ENCODE assay signal across 16 cellular contexts in the genomic region with DNA sequence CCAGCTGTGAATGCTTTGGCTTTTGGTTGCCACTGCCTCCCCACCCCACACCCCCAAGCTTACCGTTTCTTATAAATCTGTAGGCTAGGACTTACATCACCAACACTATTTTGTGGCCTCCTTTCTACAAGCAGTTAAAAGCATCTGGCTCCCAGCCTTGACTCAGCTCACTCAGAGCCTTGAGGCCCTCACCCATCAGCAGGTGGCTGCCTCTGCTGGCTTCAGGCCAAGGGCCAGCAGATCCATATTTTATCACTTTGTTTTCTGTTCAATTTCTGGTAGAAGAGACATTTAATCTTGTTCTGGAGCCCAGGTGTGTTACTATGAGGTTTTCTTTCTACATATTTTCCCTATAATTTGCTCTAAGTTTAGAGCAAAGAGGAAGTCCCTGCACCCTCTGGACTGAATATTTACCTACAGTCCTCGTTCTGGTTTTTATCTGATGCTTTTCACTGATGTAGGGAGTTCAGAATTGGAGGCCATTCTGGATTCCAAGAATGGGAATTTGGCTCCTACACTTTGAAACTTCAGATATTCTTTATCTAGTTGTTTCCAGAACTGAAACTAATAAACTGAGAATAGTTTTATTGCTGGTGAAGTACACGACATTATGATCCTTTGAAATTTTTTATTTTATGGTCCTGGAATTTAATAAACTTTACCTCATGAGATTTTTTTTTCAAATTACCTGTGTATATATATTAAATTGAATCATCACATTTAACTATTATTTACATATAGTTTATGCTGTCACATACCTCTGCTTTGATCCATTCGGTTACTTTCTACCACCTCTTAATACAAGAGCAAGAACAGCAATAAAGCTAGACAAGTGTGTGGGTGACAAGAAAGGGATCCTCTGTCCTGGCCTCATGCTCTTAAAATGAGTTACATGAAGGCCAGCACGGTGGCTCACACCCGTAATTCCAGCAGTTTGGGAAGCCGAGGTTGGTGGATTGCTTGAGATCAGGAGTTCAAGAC. TPM values are rescaled to one million over a fixed set of nuclear protein-coding genes. Genes with fewer than 3 reads are reported as not detected.
A peak's percentile ranks its signal among the peaks of the same experiment; 100 is the strongest.
DNase-seq lines count a peak whose midpoint lies in the region; ATAC-seq and TF ChIP-seq lines count a peak whose summit lies in the region.
"Had no signal": no experiment of that assay in that cellular context is flagged by ENCODE, and none has a peak within 500 bp of the region (broad histone marks: within the 10 kb centered on the region; RNA-seq: fewer than 3 reads in every experiment).

No MANE protein-coding gene starts in this region.

- H3K36me3 ChIP-seq in OCI-LY7 (ENCODE audit: insufficient read depth, low read length) (no peaks in the 10 kb centered on the region), mucosa of rectum (ENCODE audit: control insufficient read depth in 2 of 2, insufficient read depth in 2 of 2, low read length in 2 of 2) (no peaks in the 10 kb centered on the region), gastrocnemius medialis (no peaks in the 10 kb centered on the region)
- H3K36me3 ChIP-seq: BLaER1 treated with 17β-estradiol and CSF1 and Interleukin-3, amounts not matched to agents 10 nM and 100 nM had no signal

- H3K79me2 ChIP-seq in OCI-LY7 (ENCODE audit: insufficient read depth, low read depth, low read length), result no peaks in the 10 kb centered on the region

- in situ Hi-C loops in gastrocnemius medialis (cut with MboI; ENCODE audit: low sequenced_read_pairs in 4 of 4), result no loop called here

- H3K9me3 ChIP-seq in OCI-LY7 (ENCODE audit: low read length) (no peaks in the 10 kb centered on the region), mucosa of rectum (ENCODE audit: control insufficient read depth in 2 of 2, low read length in 2 of 2) (no peaks in the 10 kb centered on the region), gastrocnemius medialis (no peaks in the 10 kb centered on the region)

- no peak for TF ChIP-seq POLR2A in gastrocnemius medialis (IDR thresholded peaks at IDR 0.05)

- POLR2A ChIA-PET in OCI-LY7 (lab: Charles Lee), result no interaction called here

- peak overlapping the region; percentile 63; the same call in 1 of the 2 replicates for H2AFZ ChIP-seq in OCI-LY7 (ENCODE audit: low read length)
- H2AFZ ChIP-seq: PC-9 had no signal

- H3K27ac ChIP-seq in OCI-LY7 (ENCODE audit: low read depth, low read length, poor library complexity, severe bottlenecking) (no peak overlapping the region), mucosa of rectum (ENCODE audit: low read depth in 2 of 2, low read length in 2 of 2) (peak overlapping the region; percentile 24 to 59), gastrocnemius medialis (no peak overlapping the region)
- H3K27ac ChIP-seq: BLaER1 treated with 17β-estradiol and CSF1 and Interleukin-3, amounts not matched to agents 10 nM and 100 nM; PC-9 had no signal

- no peak for ATAC-seq in gastrocnemius medialis

- H4K20me1 ChIP-seq in OCI-LY7 (ENCODE audit: insufficient read depth, low read length), result no peaks in the 10 kb centered on the region
- H4K20me1 ChIP-seq: BLaER1 treated with 17β-estradiol and CSF1 and Interleukin-3, amounts not matched to agents 10 nM and 100 nM had no signal

- no TSS peak for BruUV-seq in OCI-LY7 (replicated peaks; lab: Mats Ljungman, UMichigan)

- H3K27me3 ChIP-seq in mucosa of rectum (ENCODE audit: control insufficient read depth in 2 of 2, insufficient read depth in 2 of 2, low read length in 2 of 2) (no peaks in the 10 kb centered on the region), gastrocnemius medialis (no peaks in the 10 kb centered on the region)
- H3K27me3 ChIP-seq: BLaER1 treated with 17β-estradiol and CSF1 and Interleukin-3, amounts not matched to agents 10 nM and 100 nM had no signal

- TF ChIP-seq EP300 in Ishikawa (IDR thresholded peaks at IDR 0.05; ENCODE audit: borderline replicate concordance), result no peak

- TF ChIP-seq CTCF in OCI-LY7 (conservative IDR thresholded peaks at IDR 0.05; ENCODE audit: low read length), result no peak
- TF ChIP-seq CTCF in gastrocnemius medialis (IDR thresholded peaks at IDR 0.05 in 4 of 5, conservative IDR thresholded peaks at IDR 0.05 in 1 of 5), result no peak

- intact Hi-C loops in OCI-LY7 (cut with micrococcal nuclease; ENCODE audit: unreplicated experiment) (no loop called here), gastrocnemius medialis (cut with DNase I; ENCODE audit: low total_unique reads) (no loop called here)

- CTCF ChIA-PET in OCI-LY7 (lab: Charles Lee; ENCODE audit: unreplicated experiment), result no interaction called here

- H3K4me3 ChIP-seq in OCI-LY7 (ENCODE audit: low read depth, low read length, poor library complexity, severe bottlenecking) (no peak overlapping the region), mucosa of rectum (ENCODE audit: low read length in 2 of 2) (no peak overlapping the region), gastrocnemius medialis (no peak overlapping the region)
- H3K4me3 ChIP-seq: BLaER1 treated with 17β-estradiol and CSF1 and Interleukin-3, amounts not matched to agents 10 nM and 100 nM; PC-9 had no signal

- H3K4me1 ChIP-seq in OCI-LY7 (ENCODE audit: insufficient read depth, low read length, poor library complexity, severe bottlenecking), result peaks cover 12% of the 10 kb centered on the region
- peaks cover 3 to 14% of the 10 kb centered on the region in 2 donors for H3K4me1 ChIP-seq in mucosa of rectum (ENCODE audit: control insufficient read depth in 2 of 2, insufficient read depth in 2 of 2, low read length in 2 of 2)
- H3K4me1 ChIP-seq in gastrocnemius medialis, result no peaks in the 10 kb centered on the region
- H3K4me1 ChIP-seq: BLaER1 treated with 17β-estradiol and CSF1 and Interleukin-3, amounts not matched to agents 10 nM and 100 nM had no signal

- TF ChIP-seq RAD21 in Ishikawa (IDR thresholded peaks at IDR 0.05; ENCODE audit: low read depth), result no peak

- no peak overlapping the region for H3K9ac ChIP-seq in mucosa of rectum (ENCODE audit: low read depth in 1 of 2, low read length in 2 of 2)
- H3K9ac ChIP-seq: BLaER1 treated with 17β-estradiol and CSF1 and Interleukin-3, amounts not matched to agents 10 nM and 100 nM had no signal

- no peaks in the 10 kb centered on the region for H3K9me2 ChIP-seq in OCI-LY7 (ENCODE audit: insufficient read depth, low read length)

- DNase-seq in NCI-H2029 (lab: John Stamatoyannopoulos, UW) (peak; percentile 2), NCI-H2029 treated with DMSO at 0.1 percent for 48 hours (lab: John Stamatoyannopoulos, UW) (no peak), OCI-LY7 (ENCODE audit: low spot score) (peak; percentile 17), gastrocnemius medialis (no peak), amniotic stem cell (lab: John Stamatoyannopoulos, UW) (no peak), nucleus accumbens (lab: John Stamatoyannopoulos, UW) (no peak)
- DNase-seq: EL, MM.1S, NCI-H1092 treated with DMSO at 0.1 percent for 48 hours, NCI-H187 treated with DMSO at 0.1 percent for 48 hours, NCI-H2227 treated with DMSO at 0.1 percent for 48 hours, PC-9 had no signal

- H3K4me2 ChIP-seq in OCI-LY7 (ENCODE audit: low read length), result no peak overlapping the region
- H3K4me2 ChIP-seq: BLaER1 treated with 17β-estradiol and CSF1 and Interleukin-3, amounts not matched to agents 10 nM and 100 nM; PC-9 had no signal

TF ChIP-seq in Ishikawa, 13 proteins besides CTCF, POLR2A, EP300 and RAD21:
- TF ChIP-seq, protein P1, sequence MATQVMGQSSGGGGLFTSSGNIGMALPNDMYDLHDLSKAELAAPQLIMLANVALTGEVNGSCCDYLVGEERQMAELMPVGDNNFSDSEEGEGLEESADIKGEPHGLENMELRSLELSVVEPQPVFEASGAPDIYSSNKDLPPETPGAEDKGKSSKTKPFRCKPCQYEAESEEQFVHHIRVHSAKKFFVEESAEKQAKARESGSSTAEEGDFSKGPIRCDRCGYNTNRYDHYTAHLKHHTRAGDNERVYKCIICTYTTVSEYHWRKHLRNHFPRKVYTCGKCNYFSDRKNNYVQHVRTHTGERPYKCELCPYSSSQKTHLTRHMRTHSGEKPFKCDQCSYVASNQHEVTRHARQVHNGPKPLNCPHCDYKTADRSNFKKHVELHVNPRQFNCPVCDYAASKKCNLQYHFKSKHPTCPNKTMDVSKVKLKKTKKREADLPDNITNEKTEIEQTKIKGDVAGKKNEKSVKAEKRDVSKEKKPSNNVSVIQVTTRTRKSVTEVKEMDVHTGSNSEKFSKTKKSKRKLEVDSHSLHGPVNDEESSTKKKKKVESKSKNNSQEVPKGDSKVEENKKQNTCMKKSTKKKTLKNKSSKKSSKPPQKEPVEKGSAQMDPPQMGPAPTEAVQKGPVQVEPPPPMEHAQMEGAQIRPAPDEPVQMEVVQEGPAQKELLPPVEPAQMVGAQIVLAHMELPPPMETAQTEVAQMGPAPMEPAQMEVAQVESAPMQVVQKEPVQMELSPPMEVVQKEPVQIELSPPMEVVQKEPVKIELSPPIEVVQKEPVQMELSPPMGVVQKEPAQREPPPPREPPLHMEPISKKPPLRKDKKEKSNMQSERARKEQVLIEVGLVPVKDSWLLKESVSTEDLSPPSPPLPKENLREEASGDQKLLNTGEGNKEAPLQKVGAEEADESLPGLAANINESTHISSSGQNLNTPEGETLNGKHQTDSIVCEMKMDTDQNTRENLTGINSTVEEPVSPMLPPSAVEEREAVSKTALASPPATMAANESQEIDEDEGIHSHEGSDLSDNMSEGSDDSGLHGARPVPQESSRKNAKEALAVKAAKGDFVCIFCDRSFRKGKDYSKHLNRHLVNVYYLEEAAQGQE (IDR thresholded peaks at IDR 0.05; ENCODE audit: low read depth), result no peak
- TF ChIP-seq NFIC (IDR thresholded peaks at IDR 0.05) (peak; percentile 30; the same call in 1 of the 2 replicates), FOXM1 (IDR thresholded peaks at IDR 0.05; ENCODE audit: borderline replicate concordance, low read depth) (no peak), TEAD4 (IDR thresholded peaks at IDR 0.05) (no peak)
- TF ChIP-seq, protein P2, sequence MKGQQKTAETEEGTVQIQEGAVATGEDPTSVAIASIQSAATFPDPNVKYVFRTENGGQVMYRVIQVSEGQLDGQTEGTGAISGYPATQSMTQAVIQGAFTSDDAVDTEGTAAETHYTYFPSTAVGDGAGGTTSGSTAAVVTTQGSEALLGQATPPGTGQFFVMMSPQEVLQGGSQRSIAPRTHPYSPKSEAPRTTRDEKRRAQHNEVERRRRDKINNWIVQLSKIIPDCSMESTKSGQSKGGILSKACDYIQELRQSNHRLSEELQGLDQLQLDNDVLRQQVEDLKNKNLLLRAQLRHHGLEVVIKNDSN (IDR thresholded peaks at IDR 0.05), result no peak
- TF ChIP-seq, protein P3, sequence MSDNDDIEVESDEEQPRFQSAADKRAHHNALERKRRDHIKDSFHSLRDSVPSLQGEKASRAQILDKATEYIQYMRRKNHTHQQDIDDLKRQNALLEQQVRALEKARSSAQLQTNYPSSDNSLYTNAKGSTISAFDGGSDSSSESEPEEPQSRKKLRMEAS (IDR thresholded peaks at IDR 0.05), result no peak
TF ChIP-seq in Ishikawa: peak in this region for 1.

RNA-seq across cellular contexts. Expression of a gene that starts 22.2 kb away (rescaled TPM):
- 0.46 and 0.54 TPM in 2 replicates for total RNA-seq in OCI-LY7 (2014; rRNA removed; shearing (Covaris generic))
- total RNA-seq in OCI-LY7 (2022) (0.61 TPM in 1 of 2 replicates, not detected in the other), gastrocnemius medialis (1 to 10 TPM; 3.0 to 7.1 (median 5.8) TPM)
- total RNA-seq: H4 had no signal

Comparison
In these comparisons a context has a peak if more than half of its experiments do, and no peak if none do; other contexts are left out.
1. DNase-seq: peak in NCI-H2029 (single experiment) and OCI-LY7 (single experiment); none in NCI-H2029 treated with DMSO at 0.1 percent for 48 hours (single experiment), gastrocnemius medialis (0 of 2), amniotic stem cell (single experiment) and nucleus accumbens (0 of 56).
2. H3K27ac ChIP-seq: peak in mucosa of rectum (2 of 2); none in OCI-LY7 (single experiment) and gastrocnemius medialis (0 of 4).